In the genomic region with DNA sequence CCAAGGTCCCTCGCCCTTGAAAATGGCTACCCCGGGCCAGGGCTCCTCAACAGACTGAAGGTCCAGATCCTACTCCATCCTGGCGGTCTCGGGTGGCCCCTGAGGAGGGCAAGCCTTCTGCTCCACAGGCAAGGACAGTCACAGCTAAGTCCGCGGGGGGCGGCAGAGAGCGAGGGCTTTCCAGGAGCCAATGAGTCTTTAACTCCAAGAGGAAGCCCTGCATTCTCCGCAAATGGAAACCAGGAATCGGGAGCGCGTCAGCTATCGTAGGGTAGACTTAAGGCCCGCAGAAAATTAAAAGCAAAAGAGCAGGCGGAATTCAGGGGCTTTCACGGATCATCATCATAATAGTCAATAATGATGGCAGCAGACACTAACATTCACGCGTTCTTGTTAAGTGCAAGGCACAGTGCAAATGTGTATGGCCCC, we compare ENCODE assay signal across 8 cellular contexts.
DNase-seq lines count a peak whose midpoint lies in the region; ATAC-seq and TF ChIP-seq lines count a peak whose summit lies in the region.

No MANE protein-coding gene starts in this region.

- 3 to 5% methylated on average over 18 of the region's 18 CpGs for WGBS in heart right ventricle, 2 donors
- 6% methylated on average over 18 of the region's 18 CpGs for WGBS in urinary bladder

- intact Hi-C loops in heart right ventricle (cut with DNase I) = loop anchor here in 7 of 10 donors (1.0 to 10.0 kb wide), 10 partner anchors 54 to 281 kb away; a partner anchor contains a TSS

- H3K4me3 ChIP-seq in heart right ventricle = peak overlapping the region; percentile 56 to 96 (median 82)
- H3K4me3 ChIP-seq in urinary bladder (ENCODE audit: low read depth, low read length) = peak overlapping the region; percentile 75

- H3K9me3 ChIP-seq in heart right ventricle = peaks cover 0 to 10% (median 0%) of the 10 kb centered on the region in 11 donors

- peaks cover 0 to 44% (median 11%) of the 10 kb centered on the region in 9 donors for H3K4me1 ChIP-seq in heart right ventricle
- peaks cover 2% of the 10 kb centered on the region for H3K4me1 ChIP-seq in urinary bladder (ENCODE audit: insufficient read depth)

- ATAC-seq in HG02642 (IDR thresholded peaks at IDR 0.05; ENCODE audit: poor library complexity, unreplicated experiment) (peak; percentile 72), heart right ventricle (peak; percentile 90 to 96 (median 94))

- H3K27me3 ChIP-seq in heart right ventricle = no peaks in the 10 kb centered on the region

- H3K27ac ChIP-seq in heart right ventricle (peak overlapping the region; percentile 76 to 95 (median 93)), urinary bladder (ENCODE audit: low read depth) (peak overlapping the region; percentile 94)

- peak; percentile 66 for TF ChIP-seq CTCF in GM10266 (IDR thresholded peaks at IDR 0.05; ENCODE audit: control insufficient read depth, insufficient read depth, low read depth, missing control alignments)
- TF ChIP-seq CTCF in heart right ventricle (IDR thresholded peaks at IDR 0.05) = peak in 8 of 9 donors; percentile 22 to 97 (median 61)

- peak; percentile 85 for DNase-seq in GM10266 (ENCODE audit: extremely low spot score)
- DNase-seq in NCI-H1105 (lab: John Stamatoyannopoulos, UW) = peak; percentile 77
- DNase-seq in T follicular helper cell (ENCODE audit: low read depth) = peak; percentile 69
- DNase-seq in amniotic stem cell (lab: John Stamatoyannopoulos, UW) = peak; percentile 95
- DNase-seq in heart right ventricle = peak; percentile 92 to 94
- DNase-seq in pons (ENCODE audit: low spot score) = peak; percentile 95

- H3K36me3 ChIP-seq in heart right ventricle = no peaks in the 10 kb centered on the region
- no peaks in the 10 kb centered on the region for H3K36me3 ChIP-seq in urinary bladder (ENCODE audit: insufficient read depth)

Comparison
In these comparisons a context has a peak if more than half of its experiments do, and no peak if none do; other contexts are left out.
1. Peak in every context shown above with its lines: DNase-seq, ATAC-seq, H3K4me3 ChIP-seq and H3K27ac ChIP-seq.